ENCODE assay signal across 26 cellular contexts in genomic region chr3:104873331-104873730, GRCh38.
DNase-seq lines count a peak whose midpoint lies in the region; ATAC-seq, FAIRE-seq and TF ChIP-seq lines count a peak whose summit lies in the region.
"Had no signal": no experiment of that assay in that cellular context is flagged by ENCODE, and none has a peak within 500 bp of the region (broad histone marks: within the 10 kb centered on the region; RNA-seq: fewer than 3 reads in every experiment).

No MANE protein-coding gene starts in this region.

- no peaks in the 10 kb centered on the region for H3K27me3 ChIP-seq in PC-3 (ENCODE audit: low read length)
- H3K27me3 ChIP-seq in endothelial cell of umbilical vein (ENCODE audit: control insufficient read depth in 2 of 2, insufficient read depth in 2 of 2, low read length in 2 of 2) = no peaks in the 10 kb centered on the region
- no peaks in the 10 kb centered on the region for H3K27me3 ChIP-seq in smooth muscle cell (ENCODE audit: low read depth)
- H3K27me3 ChIP-seq: body of pancreas, gastroesophageal sphincter, pancreas had no signal

- H2AFZ ChIP-seq in PC-3 (ENCODE audit: low read length) = no peak overlapping the region
- no peak overlapping the region for H2AFZ ChIP-seq in endothelial cell of umbilical vein (ENCODE audit: low read depth, low read length)
- H2AFZ ChIP-seq in smooth muscle cell (ENCODE audit: low read depth) = peak overlapping the region; percentile 20

- BruUV-seq in PC-3 (replicated peaks; lab: Mats Ljungman, UMichigan) (no TSS peak), endothelial cell of umbilical vein (replicated peaks; lab: Mats Ljungman, UMichigan) (no TSS peak)

- H3K36me3 ChIP-seq in PC-3 (ENCODE audit: low read depth, low read length) (no peaks in the 10 kb centered on the region), endothelial cell of umbilical vein (ENCODE audit: control insufficient read depth in 2 of 2, extremely low read depth in 1 of 2, insufficient read depth in 2 of 2, low read length in 2 of 2) (no peaks in the 10 kb centered on the region), smooth muscle cell (ENCODE audit: low read depth) (no peaks in the 10 kb centered on the region)
- H3K36me3 ChIP-seq: gastroesophageal sphincter, pancreas, thoracic aorta, WERI-Rb-1 had no signal

- H3K4me3 Mint-ChIP-seq in activated naive CD4-positive, alpha-beta T cell treated with anti-CD3 and anti-CD28 coated beads for 36 hours = no peak overlapping the region
- H3K4me3 Mint-ChIP-seq: activated CD4-positive, alpha-beta T cell treated with anti-CD3 and anti-CD28 coated beads, Interleukin-2, amount 10 ng/mL, durations not matched to agents 7 days and 5 days; effector memory CD8-positive, alpha-beta T cell; natural killer cell treated with Interleukin-12 subunit alpha and Interleukin-12 subunit beta and Interleukin-15 and Interleukin-18, amount 100 ng/mL, for 72 hours had no signal

- no peaks in the 10 kb centered on the region for H3K4me1 Mint-ChIP-seq in activated naive CD4-positive, alpha-beta T cell treated with anti-CD3 and anti-CD28 coated beads for 36 hours (ENCODE audit: low read depth)
- H3K4me1 Mint-ChIP-seq: activated CD4-positive, alpha-beta T cell treated with anti-CD3 and anti-CD28 coated beads, Interleukin-2, amount 10 ng/mL, durations not matched to agents 7 days and 5 days had no signal

- no peaks in the 10 kb centered on the region for H3K27me3 Mint-ChIP-seq in activated naive CD4-positive, alpha-beta T cell treated with anti-CD3 and anti-CD28 coated beads for 36 hours (ENCODE audit: low read depth)
- H3K27me3 Mint-ChIP-seq: activated CD4-positive, alpha-beta T cell treated with anti-CD3 and anti-CD28 coated beads, Interleukin-2, amount 10 ng/mL, durations not matched to agents 7 days and 5 days; effector memory CD8-positive, alpha-beta T cell; natural killer cell treated with Interleukin-12 subunit alpha and Interleukin-12 subunit beta and Interleukin-15 and Interleukin-18, amount 100 ng/mL, for 72 hours had no signal

- CTCF ChIA-PET in PC-3 (lab: Charles Lee) = no interaction called here
- CTCF ChIA-PET in endothelial cell of umbilical vein (lab: Charles Lee) = interaction anchor here (1.2 kb wide), 1 partner anchor 23 kb away, joined by 4 read pairs; no protein-coding TSS in a partner anchor
- CTCF ChIA-PET in activated naive CD4-positive, alpha-beta T cell treated with anti-CD3 and anti-CD28 coated beads for 36 hours (lab: Charles Lee) = no interaction called here

- no peak overlapping the region for H3K4me3 ChIP-seq in PC-3 (ENCODE audit: low read length)
- no peak overlapping the region for H3K4me3 ChIP-seq in endothelial cell of umbilical vein (replicated peaks in 1 of 3; ENCODE audit: insufficient read depth in 1 of 3, low read depth in 1 of 3, low read length in 3 of 3)
- H3K4me3 ChIP-seq in smooth muscle cell = no peak overlapping the region
- H3K4me3 ChIP-seq: body of pancreas, gastroesophageal sphincter, GM12878, pancreas, thoracic aorta had no signal

- H3K4me1 ChIP-seq in PC-3 (ENCODE audit: insufficient read depth, low read length) (no peaks in the 10 kb centered on the region), endothelial cell of umbilical vein (ENCODE audit: control insufficient read depth, extremely low read depth, insufficient read depth, low read length) (no peaks in the 10 kb centered on the region), smooth muscle cell (ENCODE audit: low read depth) (no peaks in the 10 kb centered on the region)
- H3K4me1 ChIP-seq: body of pancreas, gastroesophageal sphincter, pancreas had no signal

- H3K9me2 ChIP-seq in PC-3 (replicated peaks; ENCODE audit: low read length) = no peaks in the 10 kb centered on the region

- no peak for TF ChIP-seq POLR2A in endothelial cell of umbilical vein (IDR thresholded peaks at IDR 0.05; ENCODE audit: low read depth, low read length)

- H3K27ac Mint-ChIP-seq in activated naive CD4-positive, alpha-beta T cell treated with anti-CD3 and anti-CD28 coated beads for 36 hours = no peak overlapping the region
- H3K27ac Mint-ChIP-seq: activated CD4-positive, alpha-beta T cell treated with anti-CD3 and anti-CD28 coated beads, Interleukin-2, amount 10 ng/mL, durations not matched to agents 7 days and 5 days; effector memory CD8-positive, alpha-beta T cell; natural killer cell treated with Interleukin-12 subunit alpha and Interleukin-12 subunit beta and Interleukin-15 and Interleukin-18, amount 100 ng/mL, for 72 hours had no signal

- 100% methylated on average over 1 of the region's 1 CpG for WGBS in smooth muscle cell (ENCODE audit: low lambda C conversion rate)

- peak; percentile 3 for DNase-seq in ELR (ENCODE audit: low read depth)
- DNase-seq in PC-3 = peak; percentile 51
- peak; percentile 22 for DNase-seq in endothelial cell of umbilical vein (ENCODE audit: low read depth, low spot score)
- no peak for DNase-seq in smooth muscle cell (lab: John Stamatoyannopoulos, UW; ENCODE audit: unreplicated experiment)
- DNase-seq in occipital lobe (lab: John Stamatoyannopoulos, UW) = no peak
- no peak for DNase-seq in activated naive CD4-positive, alpha-beta T cell treated with anti-CD3 and anti-CD28 coated beads for 36 hours
- DNase-seq: activated CD4-positive, alpha-beta T cell treated with anti-CD3 and anti-CD28 coated beads, Interleukin-2, amount 10 ng/mL, durations not matched to agents 7 days and 5 days; activated naive CD4-positive, alpha-beta T cell treated with anti-CD3 and anti-CD28 coated beads, Interleukin-2, amount 50 U/mL, for 16 hours; body of pancreas; DMS79; effector memory CD8-positive, alpha-beta T cell; midbrain; NCI-H1105; NCI-H1930; NCI-H526 treated with DMSO at 0.1 percent for 48 hours; pancreas; right cardiac atrium; stimulated activated naive CD4-positive, alpha-beta T cell treated with Interleukin-2 at 50 U/mL for 16 hours; WERI-Rb-1 had no signal

- dilution Hi-C loops in endothelial cell of umbilical vein (cut with MboI; ENCODE audit: extremely low pct_ligation_motif_present, low sequenced_read_pairs) = no loop called here

- no peaks in the 10 kb centered on the region for H3K9me3 ChIP-seq in PC-3 (ENCODE audit: low read length)
- H3K9me3 ChIP-seq in endothelial cell of umbilical vein (replicated peaks; ENCODE audit: control insufficient read depth, insufficient read depth, low read length) = no peaks in the 10 kb centered on the region
- H3K9me3 ChIP-seq in smooth muscle cell (replicated peaks; ENCODE audit: low read depth) = no peaks in the 10 kb centered on the region
- H3K9me3 ChIP-seq: body of pancreas, gastroesophageal sphincter, pancreas, thoracic aorta had no signal

- H3K36me3 Mint-ChIP-seq in activated naive CD4-positive, alpha-beta T cell treated with anti-CD3 and anti-CD28 coated beads for 36 hours (ENCODE audit: low read depth) = no peaks in the 10 kb centered on the region
- H3K36me3 Mint-ChIP-seq: natural killer cell treated with Interleukin-12 subunit alpha and Interleukin-12 subunit beta and Interleukin-15 and Interleukin-18, amount 100 ng/mL, for 72 hours had no signal

- TF ChIP-seq CTCF in PC-3 (conservative IDR thresholded peaks at IDR 0.05; ENCODE audit: low read depth, low read length) = no peak
- no peak for TF ChIP-seq CTCF in endothelial cell of umbilical vein (IDR thresholded peaks at IDR 0.05; ENCODE audit: extremely low read depth in 1 of 2, insufficient read depth in 1 of 2, low read depth in 1 of 2, low read length in 2 of 2)
- no peak for TF ChIP-seq CTCF in smooth muscle cell (IDR thresholded peaks at IDR 0.05; ENCODE audit: borderline replicate concordance, insufficient read depth, poor library complexity, severe bottlenecking)

- intact Hi-C loops in PC-3 (cut with micrococcal nuclease) = no loop called here
- intact Hi-C loops in endothelial cell of umbilical vein (cut with micrococcal nuclease) = no loop called here
- intact Hi-C loops in activated naive CD4-positive, alpha-beta T cell treated with anti-CD3 and anti-CD28 coated beads for 36 hours (cut with micrococcal nuclease) = no loop called here

- H3K9ac ChIP-seq in PC-3 (ENCODE audit: low read length) (no peak overlapping the region), endothelial cell of umbilical vein (replicated peaks; ENCODE audit: extremely low read depth, insufficient read depth, low read length) (no peak overlapping the region), smooth muscle cell (ENCODE audit: low read depth) (no peak overlapping the region)

- no peaks in the 10 kb centered on the region for H4K20me1 ChIP-seq in PC-3 (ENCODE audit: low read length)
- H4K20me1 ChIP-seq in endothelial cell of umbilical vein (replicated peaks; ENCODE audit: control insufficient read depth, extremely low read depth, insufficient read depth, low read length) = no peaks in the 10 kb centered on the region
- H4K20me1 ChIP-seq in smooth muscle cell (ENCODE audit: low read depth) = no peaks in the 10 kb centered on the region

- FAIRE-seq in endothelial cell of umbilical vein (lab: Jason Lieb, UNC) = no peak
- FAIRE-seq: GM12878, H1, pancreas had no signal

- H3K4me2 ChIP-seq in PC-3 (ENCODE audit: low read length) (no peak overlapping the region), endothelial cell of umbilical vein (ENCODE audit: insufficient read depth, low read length) (no peak overlapping the region), smooth muscle cell (no peak overlapping the region)

- H3K9me1 ChIP-seq in endothelial cell of umbilical vein (replicated peaks; ENCODE audit: control insufficient read depth, extremely low read depth, insufficient read depth, low read length) = no peaks in the 10 kb centered on the region

- H3K27ac ChIP-seq in PC-3 (ENCODE audit: low read length) (no peak overlapping the region), endothelial cell of umbilical vein (ENCODE audit: insufficient read depth, low read depth, low read length) (no peak overlapping the region), smooth muscle cell (ENCODE audit: low read depth) (no peak overlapping the region)
- H3K27ac ChIP-seq: body of pancreas, gastroesophageal sphincter, pancreas, thoracic aorta, WERI-Rb-1 had no signal

- POLR2A ChIA-PET in PC-3 (lab: Charles Lee; ENCODE audit: unreplicated experiment) = no interaction called here
- POLR2A ChIA-PET in endothelial cell of umbilical vein (lab: Charles Lee) = no interaction called here

- H3F3A ChIP-seq in PC-3 (ENCODE audit: low read length, unreplicated experiment) = no peaks in the 10 kb centered on the region
- no peaks in the 10 kb centered on the region for H3F3A ChIP-seq in smooth muscle cell (ENCODE audit: low read depth)

- no peaks in the 10 kb centered on the region for H3K79me2 ChIP-seq in PC-3 (ENCODE audit: low read length)
- no peaks in the 10 kb centered on the region for H3K79me2 ChIP-seq in endothelial cell of umbilical vein (ENCODE audit: control insufficient read depth, insufficient read depth, low read length)
- no peaks in the 10 kb centered on the region for H3K79me2 ChIP-seq in smooth muscle cell (ENCODE audit: low read depth)

- H3K9me3 Mint-ChIP-seq in activated naive CD4-positive, alpha-beta T cell treated with anti-CD3 and anti-CD28 coated beads for 36 hours = no peaks in the 10 kb centered on the region
- H3K9me3 Mint-ChIP-seq: activated CD4-positive, alpha-beta T cell treated with anti-CD3 and anti-CD28 coated beads, Interleukin-2, amount 10 ng/mL, durations not matched to agents 7 days and 5 days; effector memory CD8-positive, alpha-beta T cell had no signal

- ATAC-seq in PC-3 (peak; percentile 20; the same call in 1 of the 2 replicates), GM21360 (IDR thresholded peaks at IDR 0.05; ENCODE audit: unreplicated experiment) (no peak)
- ATAC-seq: body of pancreas; effector memory CD8-positive, alpha-beta T cell; esophagus mucosa; gastroesophageal sphincter; GM12878; natural killer cell treated with Interleukin-12 subunit alpha and Interleukin-12 subunit beta and Interleukin-15 and Interleukin-18, amount 100 ng/mL, for 72 hours; pancreas; right cardiac atrium had no signal

Comparison
In these comparisons a context has a peak if more than half of its experiments do, and no peak if none do; other contexts are left out.
1. DNase-seq: peak in ELR (single experiment), PC-3 (single experiment) and endothelial cell of umbilical vein (single experiment); none in smooth muscle cell (single experiment), occipital lobe (single experiment) and activated naive CD4-positive, alpha-beta T cell treated with anti-CD3 and anti-CD28 coated beads for 36 hours (single experiment).